In the genomic region with DNA sequence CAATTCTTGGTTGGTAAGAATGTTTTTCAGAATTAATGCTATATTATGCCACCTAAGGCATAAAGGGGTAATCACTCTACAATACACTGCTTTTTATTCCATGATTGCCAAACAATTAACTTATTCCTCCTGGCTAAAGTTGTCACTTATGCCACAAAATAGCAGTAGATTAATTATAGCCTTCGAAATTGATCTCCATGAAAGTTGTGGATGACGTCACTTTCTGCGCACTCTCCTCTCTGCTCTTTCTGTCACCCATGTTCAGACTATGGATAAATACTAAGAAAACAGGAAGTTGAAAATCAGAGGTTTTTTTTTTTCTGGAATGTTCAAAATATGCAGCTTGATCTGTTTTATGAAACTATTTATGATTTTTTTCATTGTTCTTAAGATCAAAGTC, we compare ENCODE assay signal across 33 cellular contexts.
"Had no signal": no experiment of that assay in that cellular context is flagged by ENCODE, and none has a peak within 500 bp of the region (broad histone marks: within the 10 kb centered on the region; RNA-seq: fewer than 3 reads in every experiment).

No MANE protein-coding gene starts in this region.

- H3K4me3 ChIP-seq: adrenal gland, body of pancreas, breast epithelium had no signal

- H3K36me3 ChIP-seq: adrenal gland, brain microvascular endothelial cell, breast epithelium had no signal

- ATAC-seq: activated CD8-positive, alpha-beta T cell treated with anti-CD3 and anti-CD28 coated beads for 36 hours; activated naive CD4-positive, alpha-beta T cell treated with anti-CD3 and anti-CD28 coated beads, Interleukin-2, amount 50 U/mL, for 72 hours; activated T-cell treated with anti-CD3 and anti-CD28 coated beads, Interleukin-2, amount 50 U/mL, for 4 hours; activated T-cell treated with anti-CD3 and anti-CD28 coated beads, Interleukin-2, amount 50 U/mL, for 72 hours; activated T-helper 17 cell treated with anti-CD3 and anti-CD28 coated beads, Interleukin-2, amount 50 U/mL, for 72 hours; body of pancreas had no signal

- H3K4me1 ChIP-seq: adrenal gland, body of pancreas, breast epithelium had no signal

- DNase-seq: activated B cell treated with CpG ODN at 0.5 μM for 24 hours; activated CD4-positive, alpha-beta memory T cell treated with anti-CD3 and anti-CD28 coated beads for 36 hours; activated CD4-positive, alpha-beta T cell treated with anti-CD3 and anti-CD28 coated beads for 4 hours; activated CD4-positive, alpha-beta T cell treated with anti-CD3 and anti-CD28 coated beads, Interleukin-2, amount 10 ng/mL, durations not matched to agents 24 days and 14 days; activated CD4-positive, alpha-beta T cell treated with anti-CD3 and anti-CD28 coated beads, Interleukin-2, amount 50 U/mL, for 1 hour; activated CD4-positive, alpha-beta T cell treated with anti-CD3 and anti-CD28 coated beads, Interleukin-2, amount 50 U/mL, for 4 hours; activated CD4-positive, CD25-positive, alpha-beta regulatory T cell treated with anti-CD3 and anti-CD28 coated beads, Interleukin-2, amount 50 U/mL, for 72 hours; activated CD8-positive, alpha-beta memory T cell treated with anti-CD3 and anti-CD28 coated beads, Interleukin-2, amount 50 U/mL, for 4 hours; activated CD8-positive, alpha-beta T cell treated with anti-CD3 and anti-CD28 coated beads for 36 hours; activated effector memory CD4-positive, alpha-beta T cell treated with anti-CD3 and anti-CD28 coated beads, Interleukin-2, amount 50 U/mL, for 16 hours; activated gamma-delta T cell treated with Interleukin-2 at 50 U/mL for 16 hours; activated naive CD4-positive, alpha-beta T cell; activated naive CD4-positive, alpha-beta T cell treated with anti-CD3 and anti-CD28 coated beads for 36 hours; activated naive CD4-positive, alpha-beta T cell treated with anti-CD3 and anti-CD28 coated beads, Interleukin-2, amount 50 U/mL, for 16 hours; activated naive CD8-positive, alpha-beta T cell treated with anti-CD3 and anti-CD28 coated beads for 36 hours; activated T-cell treated with anti-CD3 and anti-CD28 coated beads for 4 hours; activated T-cell treated with anti-CD3 and anti-CD28 coated beads, Interleukin-2, amount 50 U/mL, for 1 hour; activated T-cell treated with anti-CD3 and anti-CD28 coated beads, Interleukin-2, amount 50 U/mL, for 4 hours; activated T-cell treated with anti-CD3 and anti-CD28 coated beads, Interleukin-2, amount 50 U/mL, for 72 hours; adrenal gland; amniotic stem cell; aorta; body of pancreas; brain microvascular endothelial cell; central memory CD4-positive, alpha-beta T cell; T-helper 2 cell; T-helper 9 cell had no signal

- H3K9me3 ChIP-seq: adrenal gland, body of pancreas, breast epithelium had no signal

- H3K27ac ChIP-seq: adrenal gland, body of pancreas, brain microvascular endothelial cell, breast epithelium, VCaP had no signal

- H3K27me3 ChIP-seq: adrenal gland, body of pancreas, brain microvascular endothelial cell, breast epithelium had no signal

- FAIRE-seq: astrocyte, TTC549 had no signal
